Comparison of ENCODE assay signal across 9 cellular contexts in genomic region chr3:44104668-44105321, GRCh38.
DNase-seq lines count a peak whose midpoint lies in the region; ATAC-seq, FAIRE-seq and TF ChIP-seq lines count a peak whose summit lies in the region.
"Had no signal": no experiment of that assay in that cellular context is flagged by ENCODE, and none has a peak within 500 bp of the region (broad histone marks: within the 10 kb centered on the region; RNA-seq: fewer than 3 reads in every experiment).

No MANE protein-coding gene starts in this region.

- POLR2A ChIA-PET in Caco-2 (lab: Charles Lee), result no interaction called here

- DNase-seq in GM18507 (ENCODE audit: extremely low spot score, insufficient read length, low read depth) (peak; percentile 48), NB4 (ENCODE audit: low read depth) (peak; percentile 19), astrocyte of the cerebellum (ENCODE audit: low read depth) (peak; percentile 38), type B pancreatic cell (ENCODE audit: extremely low spot score, unreplicated experiment) (no peak), Caco-2 (no peak), NCI-H446 treated with DMSO at 0.1 percent for 48 hours (lab: John Stamatoyannopoulos, UW) (no peak)
- DNase-seq in stimulated activated CD4-positive, alpha-beta T cell treated with anti-CD3 and anti-CD28 coated beads, Interleukin-12 subunit alpha, Interleukin-12 subunit beta, amount 100 ng/mL, for 48 hours (ENCODE audit: low read depth in 2 of 3, low spot score in 1 of 3), result peak; percentile 38 to 52 (median 44)
- DNase-seq: left cardiac atrium had no signal

- TF ChIP-seq POLR2A in NB4 (IDR thresholded peaks at IDR 0.05; ENCODE audit: extremely low read depth, insufficient read length), result no peak

- H3K36me3 Mint-ChIP-seq in type B pancreatic cell (no peaks in the 10 kb centered on the region), Caco-2 (ENCODE audit: insufficient read depth, unreplicated experiment) (no peaks in the 10 kb centered on the region)

- H3K9me3 Mint-ChIP-seq in type B pancreatic cell (no peaks in the 10 kb centered on the region), Caco-2 (ENCODE audit: unreplicated experiment) (no peaks in the 10 kb centered on the region)

- BruUV-seq in Caco-2 (replicated peaks; lab: Mats Ljungman, UMichigan), result no TSS peak

- no peak overlapping the region for H3K4me3 ChIP-seq in NB4 (ENCODE audit: low read depth, low read length)
- no peak overlapping the region for H3K4me3 ChIP-seq in astrocyte of the cerebellum (ENCODE audit: low read depth, low read length)
- no peak overlapping the region for H3K4me3 ChIP-seq in Caco-2 (ENCODE audit: low read depth, low read length)

- H3K27me3 Mint-ChIP-seq in type B pancreatic cell (peaks cover 42% of the 10 kb centered on the region), Caco-2 (ENCODE audit: insufficient read depth, unreplicated experiment) (no peaks in the 10 kb centered on the region)

- in situ Hi-C loops in astrocyte of the cerebellum (cut with HindIII; ENCODE audit: low sequenced_read_pairs), result no loop called here

- H3K9me3 ChIP-seq in Caco-2, result no peaks in the 10 kb centered on the region

- peak; percentile 48 for FAIRE-seq in GM18507 (lab: Jason Lieb, UNC)

- peak; percentile 86 for ATAC-seq in HG02571 (IDR thresholded peaks at IDR 0.05; ENCODE audit: unreplicated experiment)

- peaks cover 11% of the 10 kb centered on the region for H3K4me1 ChIP-seq in Caco-2

- TF ChIP-seq CTCF in NB4 (IDR thresholded peaks at IDR 0.05; ENCODE audit: low read depth, low read length) (no peak), astrocyte of the cerebellum (IDR thresholded peaks at IDR 0.05; ENCODE audit: low read depth, low read length, missing control alignments) (no peak), type B pancreatic cell (conservative IDR thresholded peaks at IDR 0.05) (no peak), Caco-2 (IDR thresholded peaks at IDR 0.05; ENCODE audit: insufficient read depth in 1 of 2, low read depth in 1 of 2, low read length in 1 of 2, severe bottlenecking in 1 of 2, unreplicated experiment in 1 of 2) (no peak)

- CTCF ChIA-PET in Caco-2 (lab: Charles Lee), result no interaction called here

- H3K4me1 Mint-ChIP-seq in type B pancreatic cell (ENCODE audit: unreplicated experiment) (peaks cover 20% of the 10 kb centered on the region), Caco-2 (ENCODE audit: low read depth, unreplicated experiment) (no peaks in the 10 kb centered on the region)

- intact Hi-C loops in Caco-2 (cut with micrococcal nuclease; ENCODE audit: unreplicated experiment), result no loop called here

- no peak overlapping the region for H3K27ac Mint-ChIP-seq in type B pancreatic cell
- H3K27ac Mint-ChIP-seq in Caco-2 (ENCODE audit: unreplicated experiment), result no peak overlapping the region

- H3K4me3 Mint-ChIP-seq in type B pancreatic cell (no peak overlapping the region), Caco-2 (ENCODE audit: unreplicated experiment) (no peak overlapping the region)

- H3K36me3 ChIP-seq in Caco-2 (ENCODE audit: control insufficient read depth, insufficient read depth, low read length), result no peaks in the 10 kb centered on the region

- H3K27me3 ChIP-seq in Caco-2 (replicated peaks; ENCODE audit: control insufficient read depth, insufficient read depth, low read length), result no peaks in the 10 kb centered on the region

Comparison
In these comparisons a context has a peak if more than half of its experiments do, and no peak if none do; other contexts are left out.
1. DNase-seq: peak in GM18507 (single experiment), NB4 (single experiment), astrocyte of the cerebellum (single experiment) and stimulated activated CD4-positive, alpha-beta T cell treated with anti-CD3 and anti-CD28 coated beads, Interleukin-12 subunit alpha, Interleukin-12 subunit beta, amount 100 ng/mL, for 48 hours (3 of 3); none in type B pancreatic cell (single experiment), Caco-2 (0 of 2) and NCI-H446 treated with DMSO at 0.1 percent for 48 hours (single experiment).